17 cellular contexts compared by ENCODE assay signal in genomic region chr6:35028781-35029180, GRCh38.
"Had no signal": no experiment of that assay in that cellular context is flagged by ENCODE, and none has a peak within 500 bp of the region (broad histone marks: within the 10 kb centered on the region; RNA-seq: fewer than 3 reads in every experiment).

No MANE protein-coding gene starts in this region.

- H3K9me3 ChIP-seq: mucosa of descending colon, upper lobe of right lung had no signal

- H3K27ac ChIP-seq: brain microvascular endothelial cell, parathyroid adenoma had no signal

- H3K9ac ChIP-seq: parathyroid adenoma had no signal

- DNase-seq: activated CD4-positive, alpha-beta T cell treated with anti-CD3 and anti-CD28 coated beads, Interleukin-2, amount 50 U/mL, for 1 hour; activated CD4-positive, CD25-positive, alpha-beta regulatory T cell; activated CD8-positive, alpha-beta memory T cell treated with anti-CD3 and anti-CD28 coated beads for 24 hours; activated naive CD8-positive, alpha-beta T cell treated with anti-CD3 and anti-CD28 coated beads for 36 hours; amygdala; brain microvascular endothelial cell; erythroblast; glutamatergic neuron; left cardiac atrium; mucosa of descending colon; naive thymus-derived CD4-positive, alpha-beta T cell; stimulated activated CD4-positive, alpha-beta T cell treated with anti-CD3 and anti-CD28 coated beads, Interleukin-2, amount 100 ng/mL, for 48 hours; SW 1271; upper lobe of right lung had no signal

- ATAC-seq: left cardiac atrium; mucosa of descending colon; naive thymus-derived CD4-positive, alpha-beta T cell; stimulated activated memory B cell treated with anti-CD40 and anti-IgM and Interleukin-4, amounts not matched to agents 10 μg/mL and 1 μg/mL and 100 μg/mL, for 72 hours; upper lobe of right lung had no signal

- H3K27me3 ChIP-seq: brain microvascular endothelial cell, upper lobe of right lung had no signal

- H3K4me3 ChIP-seq: lung, mucosa of descending colon, upper lobe of right lung had no signal

- H3K36me3 ChIP-seq: brain microvascular endothelial cell had no signal
